In genomic region chr19:47601180-47601904, GRCh38 we compare ENCODE assay signal across 9 cellular contexts. TPM values are rescaled to one million over a fixed set of nuclear protein-coding genes. Genes with fewer than 3 reads are reported as not detected.
DNase-seq lines count a peak whose midpoint lies in the region; ATAC-seq and TF ChIP-seq lines count a peak whose summit lies in the region.
"Had no signal": no experiment of that assay in that cellular context is flagged by ENCODE, and none has a peak within 500 bp of the region (broad histone marks: within the 10 kb centered on the region; RNA-seq: fewer than 3 reads in every experiment).

No MANE protein-coding gene starts in this region.

- H3K27ac ChIP-seq in left lung = peak overlapping the region; percentile 88 to 89
- H3K27ac ChIP-seq in thoracic aorta = peak overlapping the region; percentile 82 to 88

- H3K4me1 ChIP-seq in left lung = peaks cover 10 to 33% of the 10 kb centered on the region in 2 donors
- H3K4me1 ChIP-seq in thoracic aorta (ENCODE audit: control insufficient read depth in 1 of 2, low read depth in 2 of 2) = peaks cover 12 to 18% of the 10 kb centered on the region in 2 donors

- intact Hi-C loops in left lung (cut with DNase I) = loop anchor here in 1 of 2 donors (10.0 kb wide), 1 partner anchor 93 kb away; no protein-coding TSS in a partner anchor

- H3K27me3 Mint-ChIP-seq in activated CD8-positive, alpha-beta memory T cell treated with anti-CD3 and anti-CD28 coated beads, Interleukin-2, amount 10 ng/mL, durations not matched to agents 7 days and 5 days = peaks cover 4% of the 10 kb centered on the region
- no peaks in the 10 kb centered on the region for H3K27me3 Mint-ChIP-seq in activated naive CD8-positive, alpha-beta T cell treated with anti-CD3 and anti-CD28 coated beads, Interleukin-2, amount 50 U/mL, for 24 hours

- ATAC-seq in activated CD8-positive, alpha-beta memory T cell treated with anti-CD3 and anti-CD28 coated beads, Interleukin-2, amount 10 ng/mL, durations not matched to agents 7 days and 5 days = no peak
- ATAC-seq in activated naive CD8-positive, alpha-beta T cell treated with anti-CD3 and anti-CD28 coated beads, Interleukin-2, amount 50 U/mL, for 24 hours = no peak
- ATAC-seq in left lung = no peak
- no peak for ATAC-seq in thoracic aorta (ENCODE audit: insufficient number of reproducible peaks, low FRiP score, low read depth)
- no peak for ATAC-seq in GM19023 (IDR thresholded peaks at IDR 0.05; ENCODE audit: unreplicated experiment)
- no peak for ATAC-seq in HG02852 (IDR thresholded peaks at IDR 0.05; ENCODE audit: unreplicated experiment)

- DNase-seq in activated CD8-positive, alpha-beta memory T cell treated with anti-CD3 and anti-CD28 coated beads, Interleukin-2, amount 10 ng/mL, durations not matched to agents 7 days and 5 days = no peak
- DNase-seq in activated CD8-positive, alpha-beta memory T cell treated with anti-CD3 and anti-CD28 coated beads, Interleukin-2, amount 50 U/mL, for 48 hours = no peak
- no peak for DNase-seq in activated naive CD8-positive, alpha-beta T cell treated with anti-CD3 and anti-CD28 coated beads, Interleukin-2, amount 50 U/mL, for 24 hours
- peak in 1 of 2 donors; percentile 24 for DNase-seq in left lung
- DNase-seq in thoracic aorta (ENCODE audit: low spot score) = no peak
- no peak for DNase-seq in activated effector memory CD4-positive, alpha-beta T cell treated with anti-CD3 and anti-CD28 coated beads, Interleukin-2, amount 50 U/mL, for 16 hours
- DNase-seq: DMS79 had no signal

- TF ChIP-seq CTCF in left lung (IDR thresholded peaks at IDR 0.05) = no peak
- TF ChIP-seq CTCF in thoracic aorta (IDR thresholded peaks at IDR 0.05) = no peak

- H3K4me1 Mint-ChIP-seq in activated CD8-positive, alpha-beta memory T cell treated with anti-CD3 and anti-CD28 coated beads, Interleukin-2, amount 10 ng/mL, durations not matched to agents 7 days and 5 days = peaks cover 38% of the 10 kb centered on the region
- peaks cover 25% of the 10 kb centered on the region for H3K4me1 Mint-ChIP-seq in activated naive CD8-positive, alpha-beta T cell treated with anti-CD3 and anti-CD28 coated beads, Interleukin-2, amount 50 U/mL, for 24 hours

- H3K36me3 Mint-ChIP-seq in activated CD8-positive, alpha-beta memory T cell treated with anti-CD3 and anti-CD28 coated beads, Interleukin-2, amount 10 ng/mL, durations not matched to agents 7 days and 5 days = no peaks in the 10 kb centered on the region
- no peaks in the 10 kb centered on the region for H3K36me3 Mint-ChIP-seq in activated naive CD8-positive, alpha-beta T cell treated with anti-CD3 and anti-CD28 coated beads, Interleukin-2, amount 50 U/mL, for 24 hours (ENCODE audit: low read depth)

- H3K36me3 ChIP-seq in left lung (no peaks in the 10 kb centered on the region), thoracic aorta (no peaks in the 10 kb centered on the region)

- H3K9me3 ChIP-seq in left lung (no peaks in the 10 kb centered on the region), thoracic aorta (no peaks in the 10 kb centered on the region)

- H3K27me3 ChIP-seq in left lung (no peaks in the 10 kb centered on the region), thoracic aorta (replicated peaks; ENCODE audit: insufficient read depth) (no peaks in the 10 kb centered on the region)

- peak overlapping the region; percentile 89 for H3K27ac Mint-ChIP-seq in activated CD8-positive, alpha-beta memory T cell treated with anti-CD3 and anti-CD28 coated beads, Interleukin-2, amount 10 ng/mL, durations not matched to agents 7 days and 5 days
- peak overlapping the region; percentile 80 for H3K27ac Mint-ChIP-seq in activated naive CD8-positive, alpha-beta T cell treated with anti-CD3 and anti-CD28 coated beads, Interleukin-2, amount 50 U/mL, for 24 hours

- peak overlapping the region; percentile 78 for H3K4me3 Mint-ChIP-seq in activated CD8-positive, alpha-beta memory T cell treated with anti-CD3 and anti-CD28 coated beads, Interleukin-2, amount 10 ng/mL, durations not matched to agents 7 days and 5 days
- peak overlapping the region; percentile 80 for H3K4me3 Mint-ChIP-seq in activated naive CD8-positive, alpha-beta T cell treated with anti-CD3 and anti-CD28 coated beads, Interleukin-2, amount 50 U/mL, for 24 hours

- no peaks in the 10 kb centered on the region for H3K9me3 Mint-ChIP-seq in activated CD8-positive, alpha-beta memory T cell treated with anti-CD3 and anti-CD28 coated beads, Interleukin-2, amount 10 ng/mL, durations not matched to agents 7 days and 5 days (ENCODE audit: low read depth)
- no peaks in the 10 kb centered on the region for H3K9me3 Mint-ChIP-seq in activated naive CD8-positive, alpha-beta T cell treated with anti-CD3 and anti-CD28 coated beads, Interleukin-2, amount 50 U/mL, for 24 hours

- CTCF ChIA-PET in activated CD8-positive, alpha-beta memory T cell treated with anti-CD3 and anti-CD28 coated beads, Interleukin-2, amount 10 ng/mL, durations not matched to agents 7 days and 5 days (lab: Charles Lee) = interaction anchor here (0.7 to 2.5 kb wide), 9 partner anchors 9 to 253 kb away, joined by 3 to 20 read pairs (median 4); partner anchors contain the start of genes KPTN and NAPA

- peak overlapping the region; percentile 38 to 56 for H3K4me3 ChIP-seq in left lung
- peak overlapping the region; percentile 91 for H3K4me3 ChIP-seq in thoracic aorta

RNA-seq across cellular contexts. Expression of gene BICRA, which starts 7.6 kb away (rescaled TPM):
- total RNA-seq in activated CD8-positive, alpha-beta memory T cell treated with anti-CD3 and anti-CD28 coated beads, Interleukin-2, amount 10 ng/mL, durations not matched to agents 7 days and 5 days = 10 to 100 TPM; 16.6 to 20.7 TPM
- total RNA-seq in left lung (10 to 100 TPM; 13.8 to 15.5 TPM), thoracic aorta (10 to 100 TPM; 10.8 to 18.4 TPM)

RNA-seq across cellular contexts. Expression of gene ZNF541, which starts 28.4 kb away (rescaled TPM):
- under 1 TPM; 0.32 to 0.40 TPM for total RNA-seq in activated CD8-positive, alpha-beta memory T cell treated with anti-CD3 and anti-CD28 coated beads, Interleukin-2, amount 10 ng/mL, durations not matched to agents 7 days and 5 days
- total RNA-seq in left lung = under 1 TPM; 0.37 to 0.50 TPM
- total RNA-seq in thoracic aorta = not detected
